9 cellular contexts compared by ENCODE assay signal in the genomic region with DNA sequence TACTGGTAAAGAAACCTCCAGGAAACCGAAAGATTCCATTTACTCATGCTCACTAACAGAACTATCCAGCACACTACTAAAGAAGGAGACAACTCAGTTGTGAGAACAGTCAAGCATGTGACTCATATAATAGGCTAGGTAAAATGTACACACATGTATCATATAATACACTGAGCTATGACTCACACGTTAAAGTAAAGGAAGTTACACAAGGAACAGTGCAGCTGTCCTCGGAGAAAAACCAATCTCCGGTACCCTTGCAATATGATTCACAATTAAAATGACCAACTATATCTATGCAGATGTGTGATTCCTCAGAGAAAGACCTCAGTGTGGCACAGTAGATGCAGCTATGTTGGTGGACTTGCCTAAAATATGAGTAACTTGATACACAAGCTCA.
DNase-seq lines count a peak whose midpoint lies in the region; ATAC-seq and TF ChIP-seq lines count a peak whose summit lies in the region.
"Had no signal": no experiment of that assay in that cellular context is flagged by ENCODE, and none has a peak within 500 bp of the region (broad histone marks: within the 10 kb centered on the region; RNA-seq: fewer than 3 reads in every experiment).

No MANE protein-coding gene starts in this region.

- peaks cover 0 to 16% (median 4%) of the 10 kb centered on the region in 4 donors for H3K36me3 ChIP-seq in transverse colon

- H3K9me3 ChIP-seq in transverse colon = no peaks in the 10 kb centered on the region
- H3K9me3 ChIP-seq: gastroesophageal sphincter had no signal

- H3K27me3 ChIP-seq in transverse colon = no peaks in the 10 kb centered on the region
- H3K27me3 ChIP-seq: gastroesophageal sphincter had no signal

- no peak for DNase-seq in activated naive CD4-positive, alpha-beta T cell treated with anti-CD3 and anti-CD28 coated beads, Interleukin-2, amount 50 U/mL, for 72 hours (ENCODE audit: low spot score in 2 of 2)
- no peak for DNase-seq in activated naive CD4-positive, alpha-beta T cell (lab: John Stamatoyannopoulos, UW)
- peak; percentile 90 for DNase-seq in RWPE1 (ENCODE audit: low spot score)
- DNase-seq in fibroblast of peridontal ligament (ENCODE audit: extremely low read depth) = peak; percentile 95
- DNase-seq in transverse colon = no peak
- DNase-seq in left ventricle myocardium superior = no peak
- DNase-seq in nephron progenitor cell = no peak

- in situ Hi-C loops in transverse colon (cut with MboI; ENCODE audit: low pct_ligation_motif_present in 1 of 4, low pct_unique_long_range_greater_than_20kb in 1 of 4, low sequenced_read_pairs in 3 of 4) = no loop called here

- peak; percentile 99 for ATAC-seq in activated naive CD4-positive, alpha-beta T cell treated with anti-CD3 and anti-CD28 coated beads, Interleukin-2, amount 50 U/mL, for 72 hours
- ATAC-seq in left ventricle myocardium superior = no peak
- no peak for ATAC-seq in HG02885 (IDR thresholded peaks at IDR 0.05; ENCODE audit: poor library complexity, unreplicated experiment)
- ATAC-seq: gastroesophageal sphincter had no signal

- intact Hi-C loops in transverse colon (cut with DNase I; ENCODE audit: low total_unique reads) (no loop called here), left ventricle myocardium superior (cut with micrococcal nuclease) (no loop called here)

- POLR2A ChIA-PET in RWPE1 (lab: Yijun Ruan, JAX; ENCODE audit: low non-redundant PET) = no interaction called here

- no peaks in the 10 kb centered on the region for H3K9me3 Mint-ChIP-seq in activated naive CD4-positive, alpha-beta T cell treated with anti-CD3 and anti-CD28 coated beads, Interleukin-2, amount 50 U/mL, for 72 hours
- H3K9me3 Mint-ChIP-seq in nephron progenitor cell = no peaks in the 10 kb centered on the region

- H3K27ac ChIP-seq in RWPE1 = no peak overlapping the region
- peak overlapping the region; percentile 73 to 82 (median 80) for H3K27ac ChIP-seq in transverse colon
- H3K27ac ChIP-seq: gastroesophageal sphincter had no signal

- H3K4me1 ChIP-seq in transverse colon = peaks cover 0 to 17% (median 8%) of the 10 kb centered on the region in 4 donors
- H3K4me1 ChIP-seq: gastroesophageal sphincter had no signal

- H3K4me1 Mint-ChIP-seq in nephron progenitor cell = no peaks in the 10 kb centered on the region

- peak overlapping the region; percentile 46 to 63 for H3K27ac Mint-ChIP-seq in activated naive CD4-positive, alpha-beta T cell treated with anti-CD3 and anti-CD28 coated beads, Interleukin-2, amount 50 U/mL, for 72 hours
- no peak overlapping the region for H3K27ac Mint-ChIP-seq in nephron progenitor cell

- WGBS in transverse colon (ENCODE audit: low coverage in 1 of 2), 2 donors = 48 to 52% methylated on average over 3 to 4 of the region's 4 CpGs

- peaks cover 0 to 6% of the 10 kb centered on the region in 2 donors for H3K36me3 Mint-ChIP-seq in activated naive CD4-positive, alpha-beta T cell treated with anti-CD3 and anti-CD28 coated beads, Interleukin-2, amount 50 U/mL, for 72 hours
- peaks cover 11% of the 10 kb centered on the region for H3K36me3 Mint-ChIP-seq in nephron progenitor cell (ENCODE audit: low read depth)

- H3K4me3 ChIP-seq in transverse colon = no peak overlapping the region
- H3K4me3 ChIP-seq: gastroesophageal sphincter had no signal

- no peak for TF ChIP-seq POLR2A in transverse colon (IDR thresholded peaks at IDR 0.05)

- TF ChIP-seq CTCF in RWPE1 (conservative IDR thresholded peaks at IDR 0.05; ENCODE audit: low read depth) = no peak
- no peak for TF ChIP-seq CTCF in transverse colon (IDR thresholded peaks at IDR 0.05)
- TF ChIP-seq CTCF in nephron progenitor cell (IDR thresholded peaks at IDR 0.05) = no peak

- no peaks in the 10 kb centered on the region for H3K27me3 Mint-ChIP-seq in nephron progenitor cell (ENCODE audit: low read depth, poor library complexity)

- no peak for TF ChIP-seq EP300 in transverse colon (IDR thresholded peaks at IDR 0.05; ENCODE audit: low read depth)

- no peak overlapping the region for H3K4me3 Mint-ChIP-seq in nephron progenitor cell

- CTCF ChIA-PET in RWPE1 (lab: Yijun Ruan, JAX) = no interaction called here

Comparison
In these comparisons a context has a peak if more than half of its experiments do, and no peak if none do; other contexts are left out.
1. ATAC-seq: peak in activated naive CD4-positive, alpha-beta T cell treated with anti-CD3 and anti-CD28 coated beads, Interleukin-2, amount 50 U/mL, for 72 hours (2 of 2); none in left ventricle myocardium superior (single experiment) and HG02885 (single experiment).
2. DNase-seq: peak in RWPE1 (single experiment) and fibroblast of peridontal ligament (single experiment); none in activated naive CD4-positive, alpha-beta T cell treated with anti-CD3 and anti-CD28 coated beads, Interleukin-2, amount 50 U/mL, for 72 hours (0 of 2), activated naive CD4-positive, alpha-beta T cell (0 of 4), transverse colon (single experiment), left ventricle myocardium superior (single experiment) and nephron progenitor cell (single experiment).